Comparison of ENCODE assay signal across 24 cellular contexts in genomic region chr7:116593359-116594075, GRCh38.
A peak's percentile ranks its signal among the peaks of the same experiment; 100 is the strongest.
DNase-seq lines count a peak whose midpoint lies in the region; ATAC-seq, FAIRE-seq and TF ChIP-seq lines count a peak whose summit lies in the region.
"Had no signal": no experiment of that assay in that cellular context is flagged by ENCODE, and none has a peak within 500 bp of the region (broad histone marks: within the 10 kb centered on the region; RNA-seq: fewer than 3 reads in every experiment).

No MANE protein-coding gene starts in this region.

- no peak overlapping the region for H3K4me2 ChIP-seq in HepG2 (ENCODE audit: low read depth, low read length)
- H3K4me2 ChIP-seq: KMS-11 had no signal

- CTCF ChIA-PET in HepG2 (lab: Yijun Ruan, JAX; ENCODE audit: low intra/inter-chr PET ratio, low total read pairs): no interaction called here

- H2AFZ ChIP-seq in HepG2 (ENCODE audit: low read length): peak overlapping the region; percentile 17

- 0 out of 5 replicates have a peak, but pooled peaks cover 0 to 7% of the 10 kb centered on the region in 2 experiments for H3K27me3 ChIP-seq in HepG2 (ENCODE audit: control insufficient read depth in 1 of 2, insufficient read depth in 2 of 2, low read length in 2 of 2)
- H3K27me3 ChIP-seq in right lobe of liver: no peaks in the 10 kb centered on the region
- H3K27me3 ChIP-seq: foreskin keratinocyte, pancreas, upper lobe of right lung had no signal

- no peak for TF ChIP-seq POLR2A in HepG2 (IDR thresholded peaks at IDR 0.05; ENCODE audit: insufficient read depth in 1 of 2, low read depth in 2 of 2, low read length in 2 of 2)
- no peak for TF ChIP-seq POLR2A in right lobe of liver (IDR thresholded peaks at IDR 0.05)

- POLR2A ChIA-PET in HepG2 (lab: Yijun Ruan, JAX): interaction anchor here (1.4 kb wide), 1 partner anchor 217 kb away, joined by 3 read pairs; no protein-coding TSS in a partner anchor

- no peak for TF ChIP-seq RAD21 in HepG2 (CRISPR knock-in tag; IDR thresholded peaks at IDR 0.05)

- H3K4me3 ChIP-seq in HepG2 (replicated peaks in 1 of 3; ENCODE audit: insufficient read depth in 1 of 3, low read depth in 2 of 3, low read length in 3 of 3) (no peak overlapping the region), right lobe of liver (no peak overlapping the region)
- H3K4me3 ChIP-seq: lung, upper lobe of right lung had no signal

- FAIRE-seq in HepG2 (lab: Jason Lieb, UNC): no peak
- FAIRE-seq: pancreas, TTC549 had no signal

- intact Hi-C loops in HepG2 (cut with micrococcal nuclease; ENCODE audit: unreplicated experiment): loop anchor here (2.0 to 10.0 kb wide), 3 partner anchors 77 to 521 kb away; no protein-coding TSS in a partner anchor
- intact Hi-C loops in right lobe of liver (cut with DNase I): loop anchor here (10.0 kb wide), 3 partner anchors 71 to 221 kb away; no protein-coding TSS in a partner anchor

- no peaks in the 10 kb centered on the region for H3K9me3 ChIP-seq in HepG2 (ENCODE audit: low read length)
- no peaks in the 10 kb centered on the region for H3K9me3 ChIP-seq in right lobe of liver
- H3K9me3 ChIP-seq: BE2C, pancreas, upper lobe of right lung had no signal

- TF ChIP-seq CTCF in HepG2 (CRISPR knock-in tag; IDR thresholded peaks at IDR 0.05): no peak
- no peak for TF ChIP-seq CTCF in right lobe of liver (IDR thresholded peaks at IDR 0.05)

- in situ Hi-C loops in HepG2 (cut with HindIII; ENCODE audit: extremely low pct_ligation_motif_present, low pct_unique_long_range_greater_than_20kb): loop anchor here (5.0 kb wide), 3 partner anchors 79 to 331 kb away; partner anchors contain the start of gene MET

- no peak for ATAC-seq in HepG2
- ATAC-seq in right lobe of liver: no peak
- no peak for ATAC-seq in GM19467 (IDR thresholded peaks at IDR 0.05; ENCODE audit: unreplicated experiment)
- no peak for ATAC-seq in GM18858 (IDR thresholded peaks at IDR 0.05; ENCODE audit: unreplicated experiment)
- no peak for ATAC-seq in HG03095 (IDR thresholded peaks at IDR 0.05; ENCODE audit: unreplicated experiment)
- ATAC-seq: activated T-cell treated with anti-CD3 and anti-CD28 coated beads, Interleukin-2, amount 50 U/mL, for 4 hours; foreskin keratinocyte; naive thymus-derived CD4-positive, alpha-beta T cell; pancreas; right cardiac atrium; T-cell; upper lobe of right lung had no signal

- DNase-seq in HepG2 (ENCODE audit: low spot score) (no peak), right lobe of liver (no peak), dermis blood vessel endothelial cell (peak; percentile 68), myocyte (ENCODE audit: low read depth) (peak; percentile 21), iPS-NIHi7 (ENCODE audit: extremely low spot score) (no peak)
- DNase-seq: activated CD8-positive, alpha-beta memory T cell treated with anti-CD3 and anti-CD28 coated beads for 24 hours; activated naive CD4-positive, alpha-beta T cell treated with anti-CD3 and anti-CD28 coated beads for 36 hours; activated T-cell treated with anti-CD3 and anti-CD28 coated beads, Interleukin-2, amount 50 U/mL, for 4 hours; BE2C; foreskin keratinocyte; HCEC 1CT; naive thymus-derived CD4-positive, alpha-beta T cell; NCI-H187 treated with DMSO at 0.1 percent for 48 hours; NCI-H69; pancreas; right cardiac atrium; T-cell; upper lobe of right lung had no signal

- no peak for TF ChIP-seq EP300 in HepG2 (IDR thresholded peaks at IDR 0.05; ENCODE audit: low read depth in 2 of 2, low read length in 2 of 2)
- no peak for TF ChIP-seq EP300 in HepG2 (CRISPR knock-in tag; IDR thresholded peaks at IDR 0.05; ENCODE audit: borderline replicate concordance)

- H3K27ac ChIP-seq in HepG2 (ENCODE audit: extremely low read length, insufficient read depth, low read length) (no peak overlapping the region), right lobe of liver (no peak overlapping the region)
- H3K27ac ChIP-seq: KMS-11, pancreas, upper lobe of right lung had no signal

- no peaks in the 10 kb centered on the region for H3K79me2 ChIP-seq in HepG2 (ENCODE audit: insufficient read depth, low read length)

- H4K20me1 ChIP-seq in HepG2 (ENCODE audit: insufficient read depth, low read length): no peaks in the 10 kb centered on the region

- H3K36me3 ChIP-seq in HepG2 (replicated peaks in 1 of 2; ENCODE audit: control insufficient read depth in 1 of 2, insufficient read depth in 2 of 2, low read length in 2 of 2) (no peaks in the 10 kb centered on the region), right lobe of liver (no peaks in the 10 kb centered on the region)
- H3K36me3 ChIP-seq: BE2C, pancreas, upper lobe of right lung had no signal

- WGBS in HepG2 (ENCODE audit: low lambda C conversion rate): 59% methylated on average over 5 of the region's 5 CpGs
- 58% methylated on average over 5 of the region's 5 CpGs for WGBS in right lobe of liver (ENCODE audit: insufficient coverage, low coverage, low lambda C conversion rate, missing lambda C conversion rate)

- BruUV-seq in HepG2 (replicated peaks; lab: Mats Ljungman, UMichigan): no TSS peak

- H3K4me1 ChIP-seq in HepG2 (ENCODE audit: insufficient read depth, low read length) (peaks cover 38% of the 10 kb centered on the region), right lobe of liver (peaks cover 0 to 17% (median 0%) of the 10 kb centered on the region in 4 donors)
- H3K4me1 ChIP-seq: BE2C had no signal

- no peak overlapping the region for H3K9ac ChIP-seq in HepG2 (ENCODE audit: insufficient read depth, low read depth, low read length)
- H3K9ac ChIP-seq: KMS-11 had no signal

TF ChIP-seq in HepG2, 621 proteins besides CTCF, POLR2A, EP300 and RAD21:
- TF ChIP-seq TGIF2 (CRISPR knock-in tag; IDR thresholded peaks at IDR 0.05) (no peak), CAMTA2 (CRISPR knock-in tag; IDR thresholded peaks at IDR 0.05; ENCODE audit: borderline replicate concordance) (no peak), SIX1 (CRISPR knock-in tag; IDR thresholded peaks at IDR 0.05; ENCODE audit: borderline replicate concordance) (no peak), PRPF4 (IDR thresholded peaks at IDR 0.05; ENCODE audit: low read depth, low read length, poor library complexity, severe bottlenecking) (no peak), PHF20 (CRISPR knock-in tag; IDR thresholded peaks at IDR 0.05) (no peak), ZNF7 (CRISPR knock-in tag; IDR thresholded peaks at IDR 0.05) (no peak), ZNF253 (CRISPR knock-in tag; IDR thresholded peaks at IDR 0.05; ENCODE audit: borderline replicate concordance) (no peak), ZC3H4 (CRISPR knock-in tag; IDR thresholded peaks at IDR 0.05; ENCODE audit: borderline replicate concordance) (no peak), RBM39 (IDR thresholded peaks at IDR 0.05; ENCODE audit: low read depth, low read length, poor library complexity, severe bottlenecking) (no peak), ATM (IDR thresholded peaks at IDR 0.05; ENCODE audit: borderline replicate concordance) (no peak), ZGPAT (CRISPR knock-in tag; IDR thresholded peaks at IDR 0.05) (no peak)
- TF ChIP-seq, protein P1, sequence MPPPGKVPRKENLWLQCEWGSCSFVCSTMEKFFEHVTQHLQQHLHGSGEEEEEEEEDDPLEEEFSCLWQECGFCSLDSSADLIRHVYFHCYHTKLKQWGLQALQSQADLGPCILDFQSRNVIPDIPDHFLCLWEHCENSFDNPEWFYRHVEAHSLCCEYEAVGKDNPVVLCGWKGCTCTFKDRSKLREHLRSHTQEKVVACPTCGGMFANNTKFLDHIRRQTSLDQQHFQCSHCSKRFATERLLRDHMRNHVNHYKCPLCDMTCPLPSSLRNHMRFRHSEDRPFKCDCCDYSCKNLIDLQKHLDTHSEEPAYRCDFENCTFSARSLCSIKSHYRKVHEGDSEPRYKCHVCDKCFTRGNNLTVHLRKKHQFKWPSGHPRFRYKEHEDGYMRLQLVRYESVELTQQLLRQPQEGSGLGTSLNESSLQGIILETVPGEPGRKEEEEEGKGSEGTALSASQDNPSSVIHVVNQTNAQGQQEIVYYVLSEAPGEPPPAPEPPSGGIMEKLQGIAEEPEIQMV (CRISPR knock-in tag; IDR thresholded peaks at IDR 0.05; ENCODE audit: low read depth): no peak

Comparison
In these comparisons a context has a peak if more than half of its experiments do, and no peak if none do; other contexts are left out.
1. DNase-seq: peak in dermis blood vessel endothelial cell (single experiment) and myocyte (single experiment); none in HepG2 (single experiment), right lobe of liver (0 of 3) and iPS-NIHi7 (single experiment).